ENCODE assay signal across 27 cellular contexts in the genomic region with DNA sequence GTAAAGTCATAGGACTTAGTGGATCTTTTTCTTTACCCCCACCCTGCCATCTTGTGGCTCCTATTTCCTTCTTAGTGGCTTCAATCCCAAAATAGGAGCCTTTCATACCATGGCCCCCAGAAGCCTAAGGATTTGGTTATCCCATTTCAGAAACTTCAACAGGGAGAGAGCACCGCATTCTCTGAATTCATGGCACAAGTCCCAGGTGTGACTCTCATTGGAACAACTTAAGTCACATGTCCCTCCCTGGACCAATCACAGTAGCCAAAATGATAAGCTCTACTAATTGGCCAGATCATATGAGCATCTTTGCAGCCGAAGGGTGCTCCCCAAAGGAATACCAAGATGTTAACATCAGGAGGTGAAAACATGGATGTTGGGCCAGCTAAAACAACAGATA. TPM values are rescaled to one million over a fixed set of nuclear protein-coding genes. Genes with fewer than 3 reads are reported as not detected.
DNase-seq lines count a peak whose midpoint lies in the region; TF ChIP-seq lines count a peak whose summit lies in the region.
"Had no signal": no experiment of that assay in that cellular context is flagged by ENCODE, and none has a peak within 500 bp of the region (broad histone marks: within the 10 kb centered on the region; RNA-seq: fewer than 3 reads in every experiment).

No MANE protein-coding gene starts in this region.

- H3K36me3 ChIP-seq in brain microvascular endothelial cell (replicated peaks) (no peaks in the 10 kb centered on the region), SJCRH30 (no peaks in the 10 kb centered on the region)
- H3K36me3 ChIP-seq: heart left ventricle, sigmoid colon, tibial nerve had no signal

- no peak overlapping the region for H3K27ac ChIP-seq in brain microvascular endothelial cell
- no peak overlapping the region for H3K27ac ChIP-seq in SJCRH30
- H3K27ac ChIP-seq: C4-2B, foreskin keratinocyte, heart left ventricle, psoas muscle, sigmoid colon, tibial nerve had no signal

- TF ChIP-seq CTCF in cardiac fibroblast (IDR thresholded peaks at IDR 0.05; ENCODE audit: low read depth, low read length) (no peak), brain microvascular endothelial cell (IDR thresholded peaks at IDR 0.05; ENCODE audit: low read depth, low read length, missing control alignments) (no peak)

- no peaks in the 10 kb centered on the region for H3K9me3 ChIP-seq in SJCRH30 (replicated peaks)
- H3K9me3 ChIP-seq: heart left ventricle, psoas muscle, sigmoid colon, tibial nerve had no signal

- H3K27me3 ChIP-seq in brain microvascular endothelial cell (replicated peaks) (no peaks in the 10 kb centered on the region), SJCRH30 (no peaks in the 10 kb centered on the region)
- H3K27me3 ChIP-seq: heart left ventricle, sigmoid colon, tibial nerve had no signal

- H3K4me3 ChIP-seq in cardiac fibroblast (replicated peaks in 1 of 2; ENCODE audit: low read depth in 2 of 2, low read length in 2 of 2) (no peak overlapping the region), brain microvascular endothelial cell (ENCODE audit: low read depth, low read length) (no peak overlapping the region), SJCRH30 (no peak overlapping the region)
- H3K4me3 ChIP-seq: heart left ventricle, psoas muscle, sigmoid colon, tibial nerve had no signal

- in situ Hi-C loops in brain microvascular endothelial cell (cut with HindIII; ENCODE audit: low pct_ligation_motif_present, low sequenced_read_pairs) = no loop called here

- H3K4me1 ChIP-seq in SJCRH30 = no peaks in the 10 kb centered on the region
- H3K4me1 ChIP-seq: foreskin keratinocyte, psoas muscle had no signal

- DNase-seq in D341Med (ENCODE audit: low spot score) = peak; percentile 6
- DNase-seq in LHCN-M2 (ENCODE audit: low read depth) = peak; percentile 21
- DNase-seq in cardiac fibroblast (ENCODE audit: low read depth in 2 of 2) = peak; percentile 52 to 53
- peak; percentile 45 for DNase-seq in myocyte (ENCODE audit: low read depth)
- no peak for DNase-seq in brain microvascular endothelial cell
- no peak for DNase-seq in dermis blood vessel endothelial cell
- DNase-seq in RPMI8226 = no peak
- no peak for DNase-seq in SJCRH30
- DNase-seq: activated CD4-positive, alpha-beta memory T cell treated with anti-CD3 and anti-CD28 coated beads, Interleukin-2, amount 10 ng/mL, durations not matched to agents 7 days and 5 days; activated CD4-positive, alpha-beta T cell treated with anti-CD3 and anti-CD28 coated beads for 1 hour; activated CD8-positive, alpha-beta memory T cell treated with anti-CD3 and anti-CD28 coated beads, Interleukin-2, amount 50 U/mL, for 4 hours; activated naive CD4-positive, alpha-beta T cell treated with Interleukin-2 at 50 U/mL for 16 hours; COR-L47; DMS53; effector CD4-positive, alpha-beta T cell; foreskin keratinocyte; heart left ventricle; naive B cell; NCI-H1105 treated with DMSO at 0.1 percent for 48 hours; NCI-H1930; NCI-H524 treated with DMSO at 0.1 percent for 48 hours; PC-3; psoas muscle; sigmoid colon; stimulated activated CD4-positive, alpha-beta T cell treated with anti-CD3 and anti-CD28 coated beads, Interleukin-4, amount 100 ng/mL, for 4 hours had no signal

RNA-seq across cellular contexts. Expression of a gene that starts 43.2 kb away (rescaled TPM):
- total RNA-seq in LHCN-M2 (2014; rRNA removed) = 1.3 and 1.4 TPM in 2 replicates
- 1.2 TPM for polyA plus RNA-seq in LHCN-M2 (2012)
- total RNA-seq in myocyte = 5.1 and 22.4 TPM in 2 replicates
- 3.5 TPM for polyA plus RNA-seq in myocyte (2012)
- 3.1 and 3.6 TPM in 2 replicates for total RNA-seq in dermis blood vessel endothelial cell
- total RNA-seq in SJCRH30 (2014; rRNA removed; shearing (Covaris generic)) = 6.5 and 8.5 TPM in 2 replicates

Comparison
In these comparisons a context has a peak if more than half of its experiments do, and no peak if none do; other contexts are left out.
1. DNase-seq: peak in D341Med (single experiment), LHCN-M2 (single experiment), cardiac fibroblast (2 of 2) and myocyte (single experiment); none in brain microvascular endothelial cell (single experiment), dermis blood vessel endothelial cell (single experiment), RPMI8226 (single experiment) and SJCRH30 (0 of 2).